ENCODE assay signal across 2 cellular contexts in the genomic region with DNA sequence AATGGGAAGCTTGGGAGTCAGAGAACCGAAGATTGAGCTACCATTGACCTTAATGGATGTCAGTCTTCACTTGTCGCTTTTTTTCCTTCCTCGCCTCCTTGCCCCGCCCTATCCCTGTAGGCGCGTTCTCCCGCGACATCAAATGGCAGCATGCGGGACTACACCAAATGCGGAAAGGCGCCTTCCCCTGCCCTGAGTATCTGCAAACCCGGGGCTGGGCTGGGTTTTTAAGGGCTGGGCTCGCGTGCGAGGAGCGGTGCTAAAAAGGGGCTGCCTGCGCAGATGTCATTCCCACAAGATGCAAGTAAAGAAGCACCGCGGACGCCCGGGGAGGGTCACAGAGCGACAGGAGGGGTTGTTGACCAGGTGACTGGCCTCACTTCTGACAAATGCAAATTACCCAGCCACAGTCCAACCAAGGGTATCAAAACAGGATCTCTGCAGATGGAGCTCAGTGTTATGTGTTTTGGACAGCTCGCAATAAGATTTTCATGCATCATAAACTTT.
TF ChIP-seq lines count a peak whose summit lies in the region.

No MANE protein-coding gene starts in this region.

TF ChIP-seq in liver, 16 proteins besides CTCF, POLR2A, EP300 and RAD21:
- TF ChIP-seq, protein P1, sequence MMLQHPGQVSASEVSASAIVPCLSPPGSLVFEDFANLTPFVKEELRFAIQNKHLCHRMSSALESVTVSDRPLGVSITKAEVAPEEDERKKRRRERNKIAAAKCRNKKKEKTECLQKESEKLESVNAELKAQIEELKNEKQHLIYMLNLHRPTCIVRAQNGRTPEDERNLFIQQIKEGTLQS (IDR thresholded peaks at IDR 0.05), result no peak
- no peak for TF ChIP-seq TAF1 (conservative IDR thresholded peaks at IDR 0.05)

TF ChIP-seq in HepG2, 621 proteins besides CTCF, POLR2A, EP300 and RAD21:
- no peak for TF ChIP-seq ZNF883 (CRISPR knock-in tag; IDR thresholded peaks at IDR 0.05; ENCODE audit: not compliant biosample characterization)
- no peak for TF ChIP-seq MTF2 (CRISPR knock-in tag; IDR thresholded peaks at IDR 0.05; ENCODE audit: borderline replicate concordance)
- TF ChIP-seq ZNF83 (CRISPR knock-in tag; IDR thresholded peaks at IDR 0.05; ENCODE audit: borderline replicate concordance), result no peak
TF ChIP-seq in HepG2: peak in this region for 0.
